ENCODE assay signal across 1 cellular context in the genomic region with DNA sequence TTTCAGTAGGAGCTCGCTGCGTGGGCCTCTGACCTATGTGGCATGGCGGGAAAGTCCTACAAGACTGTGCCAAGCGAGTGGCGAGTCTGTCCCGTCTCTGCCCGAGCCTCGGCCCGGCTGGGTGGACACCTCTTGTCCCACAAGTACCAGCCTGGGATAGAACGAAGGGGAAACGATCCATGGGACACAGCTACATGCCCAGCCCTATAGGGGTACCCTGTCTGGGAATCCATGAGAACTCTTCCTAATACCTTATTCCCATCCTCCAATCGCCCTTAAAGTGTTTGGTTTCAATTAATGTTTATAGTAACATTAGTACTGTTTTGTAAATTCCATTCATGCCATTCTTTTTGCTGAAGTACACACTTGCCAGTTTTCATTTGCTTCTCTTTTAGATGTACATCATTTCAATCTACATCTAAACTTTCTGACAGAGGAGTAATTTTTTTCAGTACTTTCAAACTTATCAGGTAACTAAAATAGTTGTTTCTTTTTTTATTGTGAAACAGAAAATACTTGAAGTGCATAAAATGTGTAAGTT.
TF ChIP-seq lines count a peak whose summit lies in the region.

No MANE protein-coding gene starts in this region.

TF ChIP-seq in GM12878, 131 proteins besides CTCF, POLR2A, EP300 and RAD21 (continued from another document):
- TF ChIP-seq, protein P1, sequence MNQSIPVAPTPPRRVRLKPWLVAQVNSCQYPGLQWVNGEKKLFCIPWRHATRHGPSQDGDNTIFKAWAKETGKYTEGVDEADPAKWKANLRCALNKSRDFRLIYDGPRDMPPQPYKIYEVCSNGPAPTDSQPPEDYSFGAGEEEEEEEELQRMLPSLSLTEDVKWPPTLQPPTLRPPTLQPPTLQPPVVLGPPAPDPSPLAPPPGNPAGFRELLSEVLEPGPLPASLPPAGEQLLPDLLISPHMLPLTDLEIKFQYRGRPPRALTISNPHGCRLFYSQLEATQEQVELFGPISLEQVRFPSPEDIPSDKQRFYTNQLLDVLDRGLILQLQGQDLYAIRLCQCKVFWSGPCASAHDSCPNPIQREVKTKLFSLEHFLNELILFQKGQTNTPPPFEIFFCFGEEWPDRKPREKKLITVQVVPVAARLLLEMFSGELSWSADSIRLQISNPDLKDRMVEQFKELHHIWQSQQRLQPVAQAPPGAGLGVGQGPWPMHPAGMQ (IDR thresholded peaks at IDR 0.05; ENCODE audit: borderline replicate concordance): no peak
- no peak for TF ChIP-seq ZNF24 (IDR thresholded peaks at IDR 0.05)
- no peak for TF ChIP-seq SMARCA5 (IDR thresholded peaks at IDR 0.05)
- TF ChIP-seq, protein P2, sequence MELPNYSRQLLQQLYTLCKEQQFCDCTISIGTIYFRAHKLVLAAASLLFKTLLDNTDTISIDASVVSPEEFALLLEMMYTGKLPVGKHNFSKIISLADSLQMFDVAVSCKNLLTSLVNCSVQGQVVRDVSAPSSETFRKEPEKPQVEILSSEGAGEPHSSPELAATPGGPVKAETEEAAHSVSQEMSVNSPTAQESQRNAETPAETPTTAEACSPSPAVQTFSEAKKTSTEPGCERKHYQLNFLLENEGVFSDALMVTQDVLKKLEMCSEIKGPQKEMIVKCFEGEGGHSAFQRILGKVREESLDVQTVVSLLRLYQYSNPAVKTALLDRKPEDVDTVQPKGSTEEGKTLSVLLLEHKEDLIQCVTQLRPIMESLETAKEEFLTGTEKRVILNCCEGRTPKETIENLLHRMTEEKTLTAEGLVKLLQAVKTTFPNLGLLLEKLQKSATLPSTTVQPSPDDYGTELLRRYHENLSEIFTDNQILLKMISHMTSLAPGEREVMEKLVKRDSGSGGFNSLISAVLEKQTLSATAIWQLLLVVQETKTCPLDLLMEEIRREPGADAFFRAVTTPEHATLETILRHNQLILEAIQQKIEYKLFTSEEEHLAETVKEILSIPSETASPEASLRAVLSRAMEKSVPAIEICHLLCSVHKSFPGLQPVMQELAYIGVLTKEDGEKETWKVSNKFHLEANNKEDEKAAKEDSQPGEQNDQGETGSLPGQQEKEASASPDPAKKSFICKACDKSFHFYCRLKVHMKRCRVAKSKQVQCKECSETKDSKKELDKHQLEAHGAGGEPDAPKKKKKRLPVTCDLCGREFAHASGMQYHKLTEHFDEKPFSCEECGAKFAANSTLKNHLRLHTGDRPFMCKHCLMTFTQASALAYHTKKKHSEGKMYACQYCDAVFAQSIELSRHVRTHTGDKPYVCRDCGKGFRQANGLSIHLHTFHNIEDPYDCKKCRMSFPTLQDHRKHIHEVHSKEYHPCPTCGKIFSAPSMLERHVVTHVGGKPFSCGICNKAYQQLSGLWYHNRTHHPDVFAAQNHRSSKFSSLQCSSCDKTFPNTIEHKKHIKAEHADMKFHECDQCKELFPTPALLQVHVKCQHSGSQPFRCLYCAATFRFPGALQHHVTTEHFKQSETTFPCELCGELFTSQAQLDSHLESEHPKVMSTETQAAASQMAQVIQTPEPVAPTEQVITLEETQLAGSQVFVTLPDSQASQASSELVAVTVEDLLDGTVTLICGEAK (IDR thresholded peaks at IDR 0.05; ENCODE audit: borderline replicate concordance): no peak
- no peak for TF ChIP-seq FOS (IDR thresholded peaks at IDR 0.05; ENCODE audit: borderline replicate concordance, extremely low read depth, insufficient read length)
